ENCODE assay signal across 17 cellular contexts in the genomic region with DNA sequence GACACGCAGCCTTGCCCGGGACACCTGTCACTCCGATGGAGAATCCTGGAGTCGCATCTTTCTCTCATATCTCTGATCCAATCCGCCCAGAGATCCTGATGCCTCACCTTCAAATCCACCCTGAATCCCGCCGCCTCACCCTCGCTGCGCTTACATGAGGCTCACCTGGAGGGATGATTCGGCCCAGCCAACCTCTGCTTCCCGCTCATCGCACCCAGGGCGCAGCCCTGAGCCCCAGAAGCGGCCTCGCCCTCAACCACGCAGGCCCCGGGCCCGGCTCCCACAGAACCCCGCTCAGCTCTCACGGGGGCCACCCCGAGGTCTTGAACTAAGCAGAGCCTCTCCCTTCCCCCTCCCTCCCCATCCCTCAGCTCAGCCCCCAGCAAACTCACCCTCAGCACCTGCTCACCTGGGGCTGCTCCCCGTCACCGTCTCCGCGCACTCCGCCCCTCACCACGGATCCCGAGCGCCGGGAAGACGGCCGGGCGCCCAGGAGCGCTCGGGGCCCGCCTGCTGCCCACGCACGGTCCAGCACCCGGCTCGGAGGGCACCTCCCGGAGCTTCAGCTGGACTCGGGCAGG.
"Had no signal": no experiment of that assay in that cellular context is flagged by ENCODE, and none has a peak within 500 bp of the region (broad histone marks: within the 10 kb centered on the region; RNA-seq: fewer than 3 reads in every experiment).

No MANE protein-coding gene starts in this region.

- H3K27me3 ChIP-seq: dorsolateral prefrontal cortex, hepatocyte, left lung had no signal

- H3K4me1 ChIP-seq: left lung had no signal

- DNase-seq: activated CD4-positive, alpha-beta T cell treated with anti-CD3 and anti-CD28 coated beads, Interleukin-2, amount 50 U/mL, for 4 hours; activated CD4-positive, CD25-positive, alpha-beta regulatory T cell; activated CD8-positive, alpha-beta memory T cell treated with anti-CD3 and anti-CD28 coated beads, Interleukin-2, amount 50 U/mL, for 4 hours; activated gamma-delta T cell treated with Interleukin-2 at 50 U/mL for 16 hours; activated T-cell treated with anti-CD3 and anti-CD28 coated beads, Interleukin-2, amount 50 U/mL, for 72 hours; amniotic stem cell; dorsolateral prefrontal cortex; erythroblast; left lung; mesendoderm; nucleus accumbens; right cardiac atrium; stimulated activated CD4-positive, alpha-beta T cell treated with anti-CD3 and anti-CD28 coated beads, Interleukin-15, amount 100 ng/mL, for 24 hours; stimulated activated CD4-positive, alpha-beta T cell treated with anti-CD3 and anti-CD28 coated beads, Interleukin-4, amount 100 ng/mL, for 1 hour; T-helper 2 cell had no signal

- H3K4me3 ChIP-seq: dorsolateral prefrontal cortex, hepatocyte, left lung, skin epidermis had no signal

- H3K9me3 ChIP-seq: left lung had no signal

- H3K27ac ChIP-seq: dorsolateral prefrontal cortex, hepatocyte, left lung, skin epidermis had no signal

- ATAC-seq: activated T-cell treated with anti-CD3 and anti-CD28 coated beads, Interleukin-2, amount 50 U/mL, for 72 hours; left lung had no signal

- H3K36me3 ChIP-seq: left lung had no signal
